Comparison of ENCODE assay signal across 27 cellular contexts in genomic region chr7:67542916-67543315, GRCh38.
"Had no signal": no experiment of that assay in that cellular context is flagged by ENCODE, and none has a peak within 500 bp of the region (broad histone marks: within the 10 kb centered on the region; RNA-seq: fewer than 3 reads in every experiment).

No MANE protein-coding gene starts in this region.

- H3K27ac ChIP-seq: stomach, suprapubic skin, testis, thoracic aorta, thyroid gland, tibial artery, tibial nerve, transverse colon, upper lobe of left lung, upper lobe of right lung, uterus, vagina had no signal

- H3K36me3 ChIP-seq: stomach, suprapubic skin, thoracic aorta, thyroid gland, tibial artery, tibial nerve, transverse colon, upper lobe of left lung, upper lobe of right lung, uterus, vagina had no signal

- FAIRE-seq: urothelium cell line had no signal

- ATAC-seq: stimulated activated effector memory CD8-positive, alpha-beta T cell treated with anti-CD3 and anti-CD28 coated beads, Interleukin-12 subunit alpha, Interleukin-12 subunit beta, amount 100 ng/mL, for 72 hours; stimulated activated memory B cell treated with anti-CD40 and anti-IgM and Interleukin-4, amounts not matched to agents 10 μg/mL and 1 μg/mL and 100 μg/mL, for 72 hours; stimulated activated naive B cell treated with anti-CD40 and anti-IgM and Interleukin-4, amounts not matched to agents 10 μg/mL and 1 μg/mL and 100 μg/mL, for 72 hours; stimulated activated naive CD8-positive, alpha-beta T cell treated with anti-CD3 and anti-CD28 coated beads, Interleukin-15, amount 100 ng/mL, for 72 hours; stimulated activated naive CD8-positive, alpha-beta T cell treated with anti-CD3 and anti-CD28 coated beads, Interleukin-15, Interleukin-2, amounts not matched to agents 100 U/mL and 50 U/mL, for 24 hours; upper lobe of right lung had no signal

- H3K4me3 ChIP-seq: stomach, suprapubic skin, testis, thoracic aorta, thyroid gland, tibial artery, tibial nerve, transverse colon, upper lobe of left lung, upper lobe of right lung, uterus, vagina had no signal

- DNase-seq: stimulated activated CD4-positive, alpha-beta T cell treated with anti-CD3 and anti-CD28 coated beads, Interleukin-2, amount 100 ng/mL, for 48 hours; stimulated activated CD4-positive, alpha-beta T cell treated with anti-CD3 and anti-CD28 coated beads, Interleukin-4, amount 100 ng/mL, for 1 hour; stimulated activated CD4-positive, alpha-beta T cell treated with anti-CD3 and anti-CD28 coated beads, Interleukin-4, amount 100 ng/mL, for 24 hours; stimulated activated CD4-positive, alpha-beta T cell treated with anti-CD3 and anti-CD28 coated beads, Interleukin-4, amount 100 ng/mL, for 4 hours; stimulated activated CD8-positive, alpha-beta memory T cell treated with anti-CD3 and anti-CD28 coated beads, Interleukin-4, amount 100 ng/mL, for 48 hours; stimulated activated naive B cell treated with anti-CD40 and anti-IgM and Interleukin-4, amounts not matched to agents 10 μg/mL and 1 μg/mL and 100 μg/mL, for 72 hours; stimulated activated naive CD4-positive, alpha-beta T cell; stimulated activated naive CD4-positive, alpha-beta T cell treated with Interleukin-2 at 50 U/mL for 16 hours; stimulated activated naive CD8-positive, alpha-beta T cell treated with anti-CD3 and anti-CD28 coated beads, Interleukin-15, amount 100 ng/mL, for 72 hours; stimulated activated naive CD8-positive, alpha-beta T cell treated with anti-CD3 and anti-CD28 coated beads, Interleukin-15, Interleukin-2, amounts not matched to agents 100 U/mL and 50 U/mL, for 24 hours; stomach; substantia nigra; testis; thyroid gland; tibial artery; transverse colon; trophoblast cell; upper lobe of left lung; upper lobe of right lung; uterus had no signal

- H3K9me3 ChIP-seq: stomach, suprapubic skin, testis, thoracic aorta, thyroid gland, tibial artery, tibial nerve, transverse colon, upper lobe of left lung, upper lobe of right lung, uterus, vagina had no signal

- H3K27me3 ChIP-seq: stomach, suprapubic skin, testis, thyroid gland, tibial artery, tibial nerve, transverse colon, upper lobe of left lung, upper lobe of right lung, uterus, vagina had no signal

- H3K4me1 ChIP-seq: stomach, suprapubic skin, testis, thyroid gland, tibial artery, tibial nerve, transverse colon, upper lobe of left lung, upper lobe of right lung, uterus, vagina had no signal
